Comparison of ENCODE assay signal across 8 cellular contexts in genomic region chr10:73998623-73999622, GRCh38. TPM values are rescaled to one million over a fixed set of nuclear protein-coding genes. Genes with fewer than 3 reads are reported as not detected.
DNase-seq lines count a peak whose midpoint lies in the region; ATAC-seq and TF ChIP-seq lines count a peak whose summit lies in the region.

No MANE protein-coding gene starts in this region.

- H3K36me3 ChIP-seq in RWPE2 (ENCODE audit: low read depth) (peaks cover 28% of the 10 kb centered on the region), iPS-18a (ENCODE audit: control insufficient read depth, low read depth, low read length) (peaks cover 29% of the 10 kb centered on the region)

- H3K27me3 ChIP-seq in RWPE2 (ENCODE audit: insufficient read depth, poor library complexity, severe bottlenecking) (no peaks in the 10 kb centered on the region), iPS-18a (ENCODE audit: control insufficient read depth, insufficient read depth, low read length) (no peaks in the 10 kb centered on the region)

- H3K9ac ChIP-seq in iPS-18a (ENCODE audit: low read length): peak overlapping the region; percentile 98

- H3K27ac ChIP-seq in RWPE2 (ENCODE audit: poor library complexity, severe bottlenecking) (peak overlapping the region; percentile 89), iPS-18a (ENCODE audit: low read length) (peak overlapping the region; percentile 91)

- TF ChIP-seq CTCF in RWPE2 (IDR thresholded peaks at IDR 0.05; ENCODE audit: poor library complexity, severe bottlenecking): peak; percentile 62

- no peaks in the 10 kb centered on the region for H3K9me3 ChIP-seq in RWPE2 (ENCODE audit: severe bottlenecking)
- H3K9me3 ChIP-seq in iPS-18a (ENCODE audit: control insufficient read depth, low read depth, low read length): no peaks in the 10 kb centered on the region

- peaks cover 21% of the 10 kb centered on the region for H3K4me1 ChIP-seq in RWPE2 (ENCODE audit: insufficient read depth, poor library complexity, severe bottlenecking)
- H3K4me1 ChIP-seq in iPS-18a (ENCODE audit: control insufficient read depth, low read depth, low read length): peaks cover 24% of the 10 kb centered on the region

- peak; percentile 78 for DNase-seq in AG20443 (ENCODE audit: low spot score)
- peak; percentile 9 for DNase-seq in GOT3 (lab: John Stamatoyannopoulos, UW)
- DNase-seq in RWPE2 (ENCODE audit: low spot score): peak; percentile 85
- DNase-seq in brain pericyte (ENCODE audit: low read depth, low spot score): peak; percentile 43
- DNase-seq in sciatic nerve (ENCODE audit: low spot score): peak; percentile 68
- no peak for DNase-seq in superior temporal gyrus (ENCODE audit: extremely low spot score)

- ATAC-seq in RWPE2 (ENCODE audit: low read depth) (peak; percentile 59), sciatic nerve (peak; percentile 65), HG02642 (IDR thresholded peaks at IDR 0.05; ENCODE audit: poor library complexity, unreplicated experiment) (no peak)

- intact Hi-C loops in sciatic nerve (cut with DNase I): no loop called here

- H3K4me3 ChIP-seq in RWPE2 (ENCODE audit: severe bottlenecking) (peak overlapping the region; percentile 81), iPS-18a (ENCODE audit: low read length) (peak overlapping the region; percentile 84)

RNA-seq across cellular contexts. Expression of gene VCL, which starts 1.0 kb away (rescaled TPM):
- total RNA-seq in sciatic nerve: 165 TPM
